Comparison of ENCODE assay signal across 1 cellular context in the genomic region with DNA sequence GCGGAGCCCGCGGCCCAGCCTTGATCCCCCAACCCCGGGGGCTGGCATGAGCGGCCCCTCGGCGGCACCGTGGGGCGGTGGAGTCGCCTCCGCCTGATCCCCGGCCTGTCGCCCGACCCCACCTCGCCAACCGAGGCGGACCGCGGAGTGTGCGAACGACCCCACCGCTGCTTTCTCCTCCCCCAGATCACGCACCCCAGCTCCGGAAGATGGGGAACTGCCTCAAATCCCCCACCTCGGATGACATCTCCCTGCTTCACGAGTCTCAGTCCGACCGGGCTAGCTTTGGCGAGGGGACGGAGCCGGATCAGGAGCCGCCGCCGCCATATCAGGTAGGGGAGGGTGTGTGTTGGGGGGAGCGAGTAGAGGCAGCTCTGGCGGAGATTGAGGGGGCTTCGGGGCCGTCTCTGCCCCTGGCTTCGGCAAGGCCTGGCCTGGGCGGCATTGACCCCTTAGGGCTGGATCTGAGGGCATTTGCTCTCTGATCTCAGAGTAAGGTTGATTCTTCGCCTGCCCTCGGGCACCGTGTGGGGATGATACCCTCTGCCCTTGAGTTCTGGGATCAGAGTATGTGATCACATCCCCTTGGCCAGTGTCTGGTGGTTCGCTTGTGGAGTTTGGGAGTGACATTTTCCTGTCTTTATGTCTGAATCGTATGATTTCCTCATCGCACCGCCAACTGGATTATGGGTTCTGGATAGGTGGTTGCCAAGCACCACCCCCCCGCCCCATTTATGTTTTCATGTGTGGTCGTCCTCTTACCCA.
A peak's percentile ranks its signal among the peaks of the same experiment; 100 is the strongest.
TF ChIP-seq lines count a peak whose summit lies in the region.

No MANE protein-coding gene starts in this region.

TF ChIP-seq in HEK293, 187 proteins besides CTCF, POLR2A, EP300 and RAD21 (continued from another document and continues in another):
- TF ChIP-seq ZNF76 (tag by site-specific recombination; IDR thresholded peaks at IDR 0.05; ENCODE audit: borderline replicate concordance, low read depth) (peak; percentile 72), ZNF664 (tag by site-specific recombination; IDR thresholded peaks at IDR 0.05) (no peak), ZNF670 (tag by site-specific recombination; IDR thresholded peaks at IDR 0.05; ENCODE audit: low read depth) (no peak), ZNF335 (tag by site-specific recombination; conservative IDR thresholded peaks at IDR 0.05) (peak; percentile 88), PRDM10 (tag by site-specific recombination; IDR thresholded peaks at IDR 0.05) (peak; percentile 92), HIC1 (tag by site-specific recombination; IDR thresholded peaks at IDR 0.05) (peak; percentile 77), ZNF707 (tag by site-specific recombination; IDR thresholded peaks at IDR 0.05) (no peak), ZNF24 (tag by site-specific recombination; IDR thresholded peaks at IDR 0.05) (peak; percentile 31; the same call in 1 of the 2 replicates), ZNF394 (tag by site-specific recombination; IDR thresholded peaks at IDR 0.05; ENCODE audit: borderline replicate concordance) (no peak), ZNF391 (tag by site-specific recombination; IDR thresholded peaks at IDR 0.05; ENCODE audit: borderline replicate concordance, low read depth) (0 out of 2 replicates have a peak, but pooled peaks have one; percentile 35), ZNF645 (tag by site-specific recombination; IDR thresholded peaks at IDR 0.05) (no peak), PRDM1 (tag by site-specific recombination; IDR thresholded peaks at IDR 0.05) (no peak), ZFP3 (tag by site-specific recombination; IDR thresholded peaks at IDR 0.05; ENCODE audit: low read depth) (no peak), ZNF174 (tag by site-specific recombination; IDR thresholded peaks at IDR 0.05) (no peak), ZNF423 (tag by site-specific recombination; IDR thresholded peaks at IDR 0.05) (no peak), ZBTB17 (tag by site-specific recombination; IDR thresholded peaks at IDR 0.05) (peak; percentile 97), ZBTB26 (tag by site-specific recombination; optimal IDR thresholded peaks at IDR 0.05) (peak; percentile 20), ZNF514 (tag by site-specific recombination; IDR thresholded peaks at IDR 0.05) (no peak), ZNF138 (tag by site-specific recombination; IDR thresholded peaks at IDR 0.05; ENCODE audit: borderline replicate concordance) (no peak), ZBTB7A (tag by site-specific recombination; IDR thresholded peaks at IDR 0.05; ENCODE audit: low read depth) (peak; percentile 44; the same call in 1 of the 2 replicates), ZBTB8A (tag by site-specific recombination; IDR thresholded peaks at IDR 0.05) (no peak), ZNF266 (tag by site-specific recombination; IDR thresholded peaks at IDR 0.05; ENCODE audit: low read depth) (no peak), ZNF837 (tag by site-specific recombination; IDR thresholded peaks at IDR 0.05) (no peak), ZNF555 (tag by site-specific recombination; conservative IDR thresholded peaks at IDR 0.05) (no peak), ZNF133 (tag by site-specific recombination; IDR thresholded peaks at IDR 0.05) (no peak), ZFP69B (tag by site-specific recombination; IDR thresholded peaks at IDR 0.05) (no peak), ZNF426 (tag by site-specific recombination; IDR thresholded peaks at IDR 0.05) (no peak), ZSCAN18 (tag by site-specific recombination; IDR thresholded peaks at IDR 0.05) (no peak), ZNF571 (tag by site-specific recombination; IDR thresholded peaks at IDR 0.05) (no peak), BCL11A (tag by site-specific recombination; IDR thresholded peaks at IDR 0.05; ENCODE audit: low read depth) (no peak), ZNF529 (tag by site-specific recombination; IDR thresholded peaks at IDR 0.05; ENCODE audit: insufficient replicate concordance) (no peak), ZNF362 (tag by site-specific recombination; IDR thresholded peaks at IDR 0.05) (no peak), ZNF792 (tag by site-specific recombination; IDR thresholded peaks at IDR 0.05) (no peak), ZNF23 (tag by site-specific recombination; IDR thresholded peaks at IDR 0.05; ENCODE audit: borderline replicate concordance) (no peak), ZNF660 (tag by site-specific recombination; IDR thresholded peaks at IDR 0.05) (no peak), ZNF2 (tag by site-specific recombination; IDR thresholded peaks at IDR 0.05) (peak; percentile 59), ZNF501 (tag by site-specific recombination; IDR thresholded peaks at IDR 0.05) (peak; percentile 57; the same call in 1 of the 2 replicates), ZNF211 (tag by site-specific recombination; IDR thresholded peaks at IDR 0.05; ENCODE audit: low read depth) (no peak), ZNF169 (tag by site-specific recombination; IDR thresholded peaks at IDR 0.05) (no peak), KLF9 (tag by site-specific recombination; IDR thresholded peaks at IDR 0.05; ENCODE audit: low read depth) (peak; percentile 21), GLI4 (tag by site-specific recombination; IDR thresholded peaks at IDR 0.05) (no peak), ZBTB1 (tag by site-specific recombination; IDR thresholded peaks at IDR 0.05) (no peak), BCL6B (tag by site-specific recombination; IDR thresholded peaks at IDR 0.05) (no peak), ZBTB48 (tag by site-specific recombination; IDR thresholded peaks at IDR 0.05) (peak; percentile 95), ZNF530 (tag by site-specific recombination; IDR thresholded peaks at IDR 0.05; ENCODE audit: low read depth) (no peak), ZNF521 (tag by site-specific recombination; IDR thresholded peaks at IDR 0.05) (no peak), KLF7 (tag by site-specific recombination; IDR thresholded peaks at IDR 0.05; ENCODE audit: borderline replicate concordance) (no peak)
- TF ChIP-seq, protein P1, sequence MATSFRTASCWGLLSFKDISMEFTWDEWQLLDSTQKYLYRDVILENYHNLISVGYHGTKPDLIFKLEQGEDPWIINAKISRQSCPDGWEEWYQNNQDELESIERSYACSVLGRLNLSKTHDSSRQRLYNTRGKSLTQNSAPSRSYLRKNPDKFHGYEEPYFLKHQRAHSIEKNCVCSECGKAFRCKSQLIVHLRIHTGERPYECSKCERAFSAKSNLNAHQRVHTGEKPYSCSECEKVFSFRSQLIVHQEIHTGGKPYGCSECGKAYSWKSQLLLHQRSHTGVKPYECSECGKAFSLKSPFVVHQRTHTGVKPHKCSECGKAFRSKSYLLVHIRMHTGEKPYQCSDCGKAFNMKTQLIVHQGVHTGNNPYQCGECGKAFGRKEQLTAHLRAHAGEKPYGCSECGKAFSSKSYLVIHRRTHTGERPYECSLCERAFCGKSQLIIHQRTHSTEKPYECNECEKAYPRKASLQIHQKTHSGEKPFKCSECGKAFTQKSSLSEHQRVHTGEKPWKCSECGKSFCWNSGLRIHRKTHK (tag by site-specific recombination; IDR thresholded peaks at IDR 0.05): no peak
- TF ChIP-seq, protein P2, sequence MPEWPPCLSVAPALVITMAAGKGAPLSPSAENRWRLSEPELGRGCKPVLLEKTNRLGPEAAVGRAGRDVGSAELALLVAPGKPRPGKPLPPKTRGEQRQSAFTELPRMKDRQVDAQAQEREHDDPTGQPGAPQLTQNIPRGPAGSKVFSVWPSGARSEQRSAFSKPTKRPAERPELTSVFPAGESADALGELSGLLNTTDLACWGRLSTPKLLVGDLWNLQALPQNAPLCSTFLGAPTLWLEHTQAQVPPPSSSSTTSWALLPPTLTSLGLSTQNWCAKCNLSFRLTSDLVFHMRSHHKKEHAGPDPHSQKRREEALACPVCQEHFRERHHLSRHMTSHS (tag by site-specific recombination; IDR thresholded peaks at IDR 0.05): no peak
